Comparison of ENCODE assay signal across 8 cellular contexts in the genomic region with DNA sequence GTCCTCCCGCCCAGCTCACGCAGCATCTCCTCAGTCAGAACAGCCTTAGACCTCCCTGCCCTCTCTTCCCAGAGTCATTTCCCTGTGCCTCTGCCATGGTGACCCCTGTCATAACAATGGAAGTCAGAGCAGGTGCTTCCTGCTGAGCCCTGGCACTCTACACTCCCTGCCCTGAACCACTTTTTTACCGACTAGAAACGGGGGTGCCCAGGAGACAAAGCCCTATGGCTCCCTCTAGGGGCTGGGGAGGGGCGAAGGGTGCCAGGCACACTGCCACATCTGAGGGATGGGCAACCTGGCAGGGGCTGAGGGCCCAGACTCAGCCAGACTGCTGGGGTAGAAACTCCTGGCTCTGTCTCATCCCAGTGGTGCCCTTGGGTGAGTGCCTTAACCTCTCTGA. TPM values are rescaled to one million over a fixed set of nuclear protein-coding genes. Genes with fewer than 3 reads are reported as not detected.
DNase-seq lines count a peak whose midpoint lies in the region; ATAC-seq and TF ChIP-seq lines count a peak whose summit lies in the region.

No MANE protein-coding gene starts in this region.

- H3K36me3 ChIP-seq in right atrium auricular region, result no peaks in the 10 kb centered on the region

- peaks cover 0 to 6% of the 10 kb centered on the region in 2 donors for H3K27me3 ChIP-seq in right atrium auricular region

- no peak overlapping the region for H3K27ac ChIP-seq in right atrium auricular region

- peaks cover 38% of the 10 kb centered on the region for H3K36me3 Mint-ChIP-seq in activated T-cell treated with anti-CD3 and anti-CD28 coated beads, Interleukin-2, amount 50 U/mL, for 4 hours (ENCODE audit: insufficient read depth)

- H3K9me3 Mint-ChIP-seq in activated T-cell treated with anti-CD3 and anti-CD28 coated beads, Interleukin-2, amount 50 U/mL, for 4 hours, result no peaks in the 10 kb centered on the region

- H3K4me1 Mint-ChIP-seq in activated T-cell treated with anti-CD3 and anti-CD28 coated beads, Interleukin-2, amount 50 U/mL, for 4 hours (ENCODE audit: low read depth), result peaks cover 28% of the 10 kb centered on the region

- H3K27me3 Mint-ChIP-seq in activated T-cell treated with anti-CD3 and anti-CD28 coated beads, Interleukin-2, amount 50 U/mL, for 4 hours (ENCODE audit: low read depth), result no peaks in the 10 kb centered on the region

- no peak overlapping the region for H3K4me3 ChIP-seq in right atrium auricular region

- no peaks in the 10 kb centered on the region for H3K9me3 ChIP-seq in right atrium auricular region

- H3K4me1 ChIP-seq in right atrium auricular region, result peaks cover 0 to 20% of the 10 kb centered on the region in 2 donors

- TF ChIP-seq CTCF in right atrium auricular region (IDR thresholded peaks at IDR 0.05), result peak; percentile 15 to 56

- H3K4me3 Mint-ChIP-seq in activated T-cell treated with anti-CD3 and anti-CD28 coated beads, Interleukin-2, amount 50 U/mL, for 4 hours, result no peak overlapping the region

- peak; percentile 54 for DNase-seq in stimulated activated CD4-positive, alpha-beta T cell treated with anti-CD3 and anti-CD28 coated beads, Interleukin-15, amount 100 ng/mL, for 24 hours
- DNase-seq in stimulated activated CD4-positive, alpha-beta T cell treated with anti-CD3 and anti-CD28 coated beads, Interleukin-12 subunit alpha, Interleukin-12 subunit beta, amount 100 ng/mL, for 4 hours, result no peak
- DNase-seq in NCI-H226 (peak; percentile 39), right atrium auricular region (ENCODE audit: low spot score) (no peak)
- DNase-seq in activated T-cell treated with anti-CD3 and anti-CD28 coated beads, Interleukin-2, amount 50 U/mL, for 4 hours, result peak; percentile 28

- ATAC-seq in activated T-cell treated with anti-CD3 and anti-CD28 coated beads, Interleukin-2, amount 50 U/mL, for 4 hours, result peak; percentile 52 to 53
- ATAC-seq in GM19395 (IDR thresholded peaks at IDR 0.05; ENCODE audit: unreplicated experiment), result no peak
- ATAC-seq in HG03108 (IDR thresholded peaks at IDR 0.05; ENCODE audit: unreplicated experiment), result no peak
- ATAC-seq in GM19467 (IDR thresholded peaks at IDR 0.05; ENCODE audit: unreplicated experiment), result no peak

RNA-seq across cellular contexts. Expression of a gene that starts 16.4 kb away (rescaled TPM):
- total RNA-seq in activated T-cell treated with anti-CD3 and anti-CD28 coated beads, Interleukin-2, amount 50 U/mL, for 4 hours, result 10 to 100 TPM; 19.9 to 20.7 (median 20.6) TPM
- 10 to 100 TPM in 1 of 2 donors, 1 to 10 TPM in 1; 8.1 to 13.6 TPM for total RNA-seq in right atrium auricular region

RNA-seq across cellular contexts. Expression of a gene that starts 22.3 kb away (rescaled TPM):
- total RNA-seq in activated T-cell treated with anti-CD3 and anti-CD28 coated beads, Interleukin-2, amount 50 U/mL, for 4 hours, result 1 to 10 TPM in 1 of 3 donors, under 1 TPM in 2; 0.49 to 1.1 (median 0.61) TPM
- total RNA-seq in right atrium auricular region, result 10 to 100 TPM in 1 of 2 donors, 1 to 10 TPM in 1; 8.1 to 17.1 TPM

RNA-seq across cellular contexts. Expression of a gene that starts 39.9 kb away (rescaled TPM):
- 100 to 1,000 TPM in 1 of 3 donors, 10 to 100 TPM in 2; 83.9 to 123 (median 85.7) TPM for total RNA-seq in activated T-cell treated with anti-CD3 and anti-CD28 coated beads, Interleukin-2, amount 50 U/mL, for 4 hours
- under 1 TPM; 0.11 to 0.83 TPM for total RNA-seq in right atrium auricular region

Comparison
In these comparisons a context has a peak if more than half of its experiments do, and no peak if none do; other contexts are left out.
1. DNase-seq: peak in stimulated activated CD4-positive, alpha-beta T cell treated with anti-CD3 and anti-CD28 coated beads, Interleukin-15, amount 100 ng/mL, for 24 hours (single experiment), NCI-H226 (single experiment) and activated T-cell treated with anti-CD3 and anti-CD28 coated beads, Interleukin-2, amount 50 U/mL, for 4 hours (single experiment); none in stimulated activated CD4-positive, alpha-beta T cell treated with anti-CD3 and anti-CD28 coated beads, Interleukin-12 subunit alpha, Interleukin-12 subunit beta, amount 100 ng/mL, for 4 hours (single experiment) and right atrium auricular region (single experiment).
2. ATAC-seq: peak in activated T-cell treated with anti-CD3 and anti-CD28 coated beads, Interleukin-2, amount 50 U/mL, for 4 hours (2 of 2); none in GM19395 (single experiment), HG03108 (single experiment) and GM19467 (single experiment).
3. RNA of a gene that starts 22.3 kb away (total RNA-seq): 8.1 to 17.1 TPM in right atrium auricular region; 0.49 to 1.1 TPM in activated T-cell treated with anti-CD3 and anti-CD28 coated beads, Interleukin-2, amount 50 U/mL, for 4 hours; every median in the first group is over 4 times any median in the second.
4. RNA of a gene that starts 39.9 kb away (total RNA-seq): 83.9 to 123 TPM in activated T-cell treated with anti-CD3 and anti-CD28 coated beads, Interleukin-2, amount 50 U/mL, for 4 hours; 0.11 to 0.83 TPM in right atrium auricular region; every median in the first group is over 10 times any median in the second.